Comparison of ENCODE assay signal across 18 cellular contexts in the genomic region with DNA sequence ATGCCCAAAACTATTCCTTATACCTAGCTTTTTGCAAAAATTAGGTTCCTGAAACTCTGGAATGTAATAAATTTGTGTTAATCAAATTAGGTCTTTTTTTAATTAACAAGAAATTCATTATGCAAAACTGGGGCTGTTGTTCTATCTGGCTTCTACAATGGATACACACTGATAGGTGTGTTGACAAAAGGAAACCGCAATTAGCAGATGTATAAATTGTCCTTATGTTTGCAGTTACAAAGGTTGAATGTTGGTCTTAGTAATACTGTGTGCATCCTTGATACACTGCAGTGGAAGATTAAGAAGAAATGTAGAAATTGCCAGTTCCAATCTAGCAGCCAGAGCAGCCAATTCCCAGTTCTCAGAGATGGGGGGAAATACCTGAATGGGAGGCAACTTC.
"Had no signal": no experiment of that assay in that cellular context is flagged by ENCODE, and none has a peak within 500 bp of the region (broad histone marks: within the 10 kb centered on the region; RNA-seq: fewer than 3 reads in every experiment).

No MANE protein-coding gene starts in this region.

- H3K4me3 ChIP-seq: dorsolateral prefrontal cortex, heart left ventricle, sigmoid colon, skin epidermis, stomach, thoracic aorta, transverse colon had no signal

- DNase-seq: cortex of kidney; dorsolateral prefrontal cortex; effector CD8-positive, alpha-beta T cell; foreskin melanocyte; heart left ventricle; hypothalamus; kidney glomerular epithelial cell; natural killer cell; posterior cingulate gyrus; sigmoid colon; stimulated activated CD4-positive, alpha-beta T cell treated with anti-CD3 and anti-CD28 coated beads, Interleukin-12 subunit alpha, Interleukin-12 subunit beta, amount 100 ng/mL, for 4 hours; stimulated activated naive CD4-positive, alpha-beta T cell; stomach; substantia nigra; transverse colon had no signal

- H3K9me3 ChIP-seq: sigmoid colon, thoracic aorta, transverse colon had no signal

- H3K27ac ChIP-seq: dorsolateral prefrontal cortex, heart left ventricle, sigmoid colon, skin epidermis, stomach, thoracic aorta, transverse colon had no signal

- H3K36me3 Mint-ChIP-seq: natural killer cell had no signal

- H3K27ac Mint-ChIP-seq: natural killer cell had no signal

- H3K4me3 Mint-ChIP-seq: natural killer cell, neural crest cell had no signal

- H3K4me1 ChIP-seq: sigmoid colon had no signal

- H3K27me3 ChIP-seq: dorsolateral prefrontal cortex, heart left ventricle, sigmoid colon, stomach, transverse colon had no signal

- H3K36me3 ChIP-seq: heart left ventricle, sigmoid colon, stomach, thoracic aorta, transverse colon had no signal
